In genomic region chr17:38897176-38897575, GRCh38 we compare ENCODE assay signal across 9 cellular contexts. TPM values are rescaled to one million over a fixed set of nuclear protein-coding genes. Genes with fewer than 3 reads are reported as not detected.
DNase-seq lines count a peak whose midpoint lies in the region; ATAC-seq and TF ChIP-seq lines count a peak whose summit lies in the region.
"Had no signal": no experiment of that assay in that cellular context is flagged by ENCODE, and none has a peak within 500 bp of the region (broad histone marks: within the 10 kb centered on the region; RNA-seq: fewer than 3 reads in every experiment).

No MANE protein-coding gene starts in this region.

- CTCF ChIA-PET in HEK293 (lab: Yijun Ruan, JAX), result interaction anchor here (0.8 to 1.0 kb wide), 2 partner anchors 9 to 726 kb away, joined by 3 read pairs; no protein-coding TSS in a partner anchor

- DNase-seq in activated naive CD4-positive, alpha-beta T cell treated with anti-CD3 and anti-CD28 coated beads, Interleukin-2, amount 50 U/mL, for 72 hours (ENCODE audit: low spot score in 2 of 2), result no peak
- DNase-seq in hepatocyte (ENCODE audit: low spot score) (no peak), spleen (peak; percentile 77), occipital lobe (lab: John Stamatoyannopoulos, UW) (no peak)
- DNase-seq in activated CD4-positive, CD25-positive, alpha-beta regulatory T cell (lab: John Stamatoyannopoulos, UW), result no peak
- DNase-seq: stimulated activated CD4-positive, alpha-beta T cell treated with anti-CD3 and anti-CD28 coated beads, Interleukin-1b, Interleukin-23, amount 100 ng/mL, for 48 hours had no signal

- TF ChIP-seq POLR2A in spleen (IDR thresholded peaks at IDR 0.05), result no peak

- H3K4me3 ChIP-seq in HEK293 (ENCODE audit: low read depth, low read length), result no peak overlapping the region
- no peak overlapping the region for H3K4me3 ChIP-seq in hepatocyte
- peak overlapping the region in 1 of 8 donors; percentile 65 for H3K4me3 ChIP-seq in spleen

- H3K9me2 ChIP-seq in hepatocyte (replicated peaks; ENCODE audit: insufficient read depth), result no peaks in the 10 kb centered on the region

- H3K27me3 ChIP-seq in hepatocyte (no peaks in the 10 kb centered on the region), spleen (replicated peaks in 1 of 7) (no peaks in the 10 kb centered on the region)

- H3K36me3 Mint-ChIP-seq in activated naive CD4-positive, alpha-beta T cell treated with anti-CD3 and anti-CD28 coated beads, Interleukin-2, amount 50 U/mL, for 72 hours, result peaks cover 4 to 36% of the 10 kb centered on the region in 2 donors

- WGBS in hepatocyte (ENCODE audit: low lambda C conversion rate, missing lambda C conversion rate), result 84% methylated on average over 6 of the region's 6 CpGs
- 75 to 83% (median 81%) methylated on average over 4 to 6 of the region's 6 CpGs for WGBS in spleen, 5 donors

- intact Hi-C loops in spleen (cut with DNase I; ENCODE audit: low total_unique reads), result no loop called here

- no peaks in the 10 kb centered on the region for H3K9me3 Mint-ChIP-seq in activated naive CD4-positive, alpha-beta T cell treated with anti-CD3 and anti-CD28 coated beads, Interleukin-2, amount 50 U/mL, for 72 hours

- no peak overlapping the region for H3K4me2 ChIP-seq in hepatocyte

- peaks cover 68% of the 10 kb centered on the region for H4K20me1 ChIP-seq in hepatocyte (ENCODE audit: insufficient read depth, poor library complexity, severe bottlenecking)

- H2AFZ ChIP-seq in hepatocyte, result no peak overlapping the region

- POLR2A ChIA-PET in HEK293 (lab: Yijun Ruan, JAX), result no interaction called here

- H3K36me3 ChIP-seq in HEK293 (ENCODE audit: control insufficient read depth in 2 of 2, insufficient read depth in 1 of 2, low read length in 2 of 2) (peaks cover 0 to 43% of the 10 kb centered on the region in 2 experiments; a peak in 2 of 3 replicates), hepatocyte (replicated peaks; ENCODE audit: insufficient read depth, low read depth) (no peaks in the 10 kb centered on the region), spleen (peaks cover 0 to 98% (median 15%) of the 10 kb centered on the region in 6 donors)

- peaks cover 8% of the 10 kb centered on the region; the same call in 1 of the 2 replicates for H3K4me1 ChIP-seq in HEK293 (ENCODE audit: control insufficient read depth, insufficient read depth, low read length)
- peaks cover 35% of the 10 kb centered on the region for H3K4me1 ChIP-seq in hepatocyte (ENCODE audit: insufficient read depth)
- H3K4me1 ChIP-seq in spleen, result peaks cover 81 to 100% (median 98%) of the 10 kb centered on the region in 6 donors

- peaks cover 74% of the 10 kb centered on the region for H3K79me2 ChIP-seq in hepatocyte

- TF ChIP-seq CTCF in HEK293 (tag by site-specific recombination; IDR thresholded peaks at IDR 0.05) (no peak), hepatocyte (IDR thresholded peaks at IDR 0.05; ENCODE audit: poor library complexity) (no peak), spleen (IDR thresholded peaks at IDR 0.05 in 8 of 11, conservative IDR thresholded peaks at IDR 0.05 in 3 of 11) (no peak)

- H3K9me3 ChIP-seq in HEK293 (ENCODE audit: control insufficient read depth, insufficient read depth, low read depth, low read length), result no peaks in the 10 kb centered on the region
- no peaks in the 10 kb centered on the region for H3K9me3 ChIP-seq in hepatocyte (ENCODE audit: low read depth)
- H3K9me3 ChIP-seq in spleen, result no peaks in the 10 kb centered on the region

- no peak for ATAC-seq in activated naive CD4-positive, alpha-beta T cell treated with anti-CD3 and anti-CD28 coated beads, Interleukin-2, amount 50 U/mL, for 72 hours
- ATAC-seq in HG02884 (IDR thresholded peaks at IDR 0.05; ENCODE audit: unreplicated experiment), result no peak
- ATAC-seq in GM21381 (IDR thresholded peaks at IDR 0.05; ENCODE audit: unreplicated experiment), result no peak

- peak overlapping the region; percentile 83 to 96 for H3K27ac Mint-ChIP-seq in activated naive CD4-positive, alpha-beta T cell treated with anti-CD3 and anti-CD28 coated beads, Interleukin-2, amount 50 U/mL, for 72 hours

- H3K27ac ChIP-seq in HEK293 (ENCODE audit: extremely low read depth, low read depth, low read length) (no peak overlapping the region), hepatocyte (peak overlapping the region; percentile 69), spleen (peak overlapping the region; percentile 83 to 95 (median 88))

TF ChIP-seq in HEK293, 187 proteins besides CTCF, POLR2A, EP300 and RAD21:
- TF ChIP-seq ZNF121 (tag by site-specific recombination; IDR thresholded peaks at IDR 0.05) (0 out of 2 replicates have a peak, but pooled peaks have one; percentile 25), GLIS2 (tag by site-specific recombination; IDR thresholded peaks at IDR 0.05) (no peak), ZBTB44 (tag by site-specific recombination; IDR thresholded peaks at IDR 0.05) (0 out of 2 replicates have a peak, but pooled peaks have one; percentile 18), KLF17 (tag by site-specific recombination; IDR thresholded peaks at IDR 0.05) (no peak)

RNA-seq across cellular contexts. Expression of gene LASP1, which starts 27.3 kb away (rescaled TPM):
- total RNA-seq in activated naive CD4-positive, alpha-beta T cell treated with anti-CD3 and anti-CD28 coated beads, Interleukin-2, amount 50 U/mL, for 72 hours, result 100 to 1,000 TPM; 141 to 185 TPM
- total RNA-seq in hepatocyte (214 and 238 TPM in 2 replicates), spleen (100 to 1,000 TPM; 117 to 196 (median 154) TPM), occipital lobe (49.4 TPM)
- polyA plus RNA-seq in hepatocyte (131 and 141 TPM in 2 replicates), spleen (10 to 100 TPM; 38.8 to 84.3 (median 45.6) TPM)

RNA-seq across cellular contexts. Expression of gene RPL23, which starts 43.7 kb away (rescaled TPM):
- total RNA-seq in activated naive CD4-positive, alpha-beta T cell treated with anti-CD3 and anti-CD28 coated beads, Interleukin-2, amount 50 U/mL, for 72 hours, result 1,000 to 10,000 TPM; 1,602 to 2,658 TPM
- total RNA-seq in hepatocyte (1,384 and 1,482 TPM in 2 replicates), spleen (1,000 to 10,000 TPM; 1,006 to 1,826 (median 1,444) TPM), occipital lobe (1,678 TPM)
- polyA plus RNA-seq in hepatocyte (479 and 491 TPM in 2 replicates), spleen (1,000 to 10,000 TPM; 5,045 to 6,883 (median 6,622) TPM)
